1 cellular context compared by ENCODE assay signal in the genomic region with DNA sequence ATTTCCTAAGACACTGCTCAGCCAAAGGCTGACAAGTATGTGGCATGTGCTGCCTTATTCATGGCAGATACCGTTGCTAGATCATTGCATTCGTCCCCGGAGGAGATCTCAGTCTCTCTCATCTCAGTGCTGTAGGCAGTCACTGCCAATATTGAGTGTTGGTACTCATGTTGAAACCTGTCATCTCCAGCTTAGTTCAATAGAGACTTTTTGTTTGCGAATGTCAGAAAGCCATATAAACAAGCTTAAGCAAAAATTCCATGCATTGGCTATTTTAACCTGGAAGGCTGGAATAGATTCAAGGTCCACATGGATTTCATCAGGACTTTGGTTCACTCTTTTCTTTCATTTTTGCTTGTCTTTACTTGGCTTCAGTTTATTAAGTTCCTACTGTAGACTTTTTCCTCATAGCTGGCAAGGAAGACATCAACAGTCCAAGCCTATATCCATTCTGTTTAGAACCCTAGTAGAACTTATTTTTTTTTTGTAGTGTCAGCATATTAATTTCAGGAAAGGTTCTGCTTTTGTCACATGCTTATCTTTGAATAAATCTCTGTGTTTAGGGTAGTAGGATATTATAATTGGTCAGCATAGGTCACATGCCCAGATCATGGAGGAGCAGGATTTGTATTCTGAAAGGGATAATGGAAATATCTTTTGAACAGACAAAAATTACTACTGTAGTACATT.
TF ChIP-seq lines count a peak whose summit lies in the region.

No MANE protein-coding gene starts in this region.

TF ChIP-seq in HepG2, 621 proteins besides CTCF, POLR2A, EP300 and RAD21 (continued from another document and continues in another):
- TF ChIP-seq GMEB2 (CRISPR knock-in tag; IDR thresholded peaks at IDR 0.05; ENCODE audit: low read depth) (no peak), RBM22 (optimal IDR thresholded peaks at IDR 0.05; ENCODE audit: low read length) (no peak), HOXD1 (CRISPR knock-in tag; IDR thresholded peaks at IDR 0.05) (no peak), ZNF644 (CRISPR knock-in tag; IDR thresholded peaks at IDR 0.05; ENCODE audit: low read depth) (peak; percentile 87), TCF7 (IDR thresholded peaks at IDR 0.05; ENCODE audit: low read depth) (0 out of 2 replicates have a peak, but pooled peaks have one; percentile 15), ESRRA (CRISPR knock-in tag; IDR thresholded peaks at IDR 0.05; ENCODE audit: low read depth) (no peak), KLF15 (CRISPR knock-in tag; IDR thresholded peaks at IDR 0.05; ENCODE audit: borderline replicate concordance) (no peak), ZBTB26 (CRISPR knock-in tag; IDR thresholded peaks at IDR 0.05; ENCODE audit: borderline replicate concordance) (no peak), HMGXB3 (CRISPR knock-in tag; IDR thresholded peaks at IDR 0.05; ENCODE audit: borderline replicate concordance) (peak; percentile 86), FOXA1 (IDR thresholded peaks at IDR 0.05) (no peak), FOXA1 (CRISPR knock-in tag; IDR thresholded peaks at IDR 0.05) (peak; percentile 75), TBP (CRISPR knock-in tag; IDR thresholded peaks at IDR 0.05) (no peak), ZMYM2 (CRISPR knock-in tag; IDR thresholded peaks at IDR 0.05) (no peak), ZNF776 (CRISPR knock-in tag; IDR thresholded peaks at IDR 0.05) (no peak), NFRKB (IDR thresholded peaks at IDR 0.05) (no peak), MED1 (CRISPR knock-in tag; IDR thresholded peaks at IDR 0.05) (peak; percentile 31; the same call in 1 of the 2 replicates), ZNF235 (CRISPR knock-in tag; IDR thresholded peaks at IDR 0.05; ENCODE audit: borderline replicate concordance) (no peak), ZBTB40 (IDR thresholded peaks at IDR 0.05) (no peak), ZBTB40 (CRISPR knock-in tag; IDR thresholded peaks at IDR 0.05) (no peak), NFE2L2 (IDR thresholded peaks at IDR 0.05; ENCODE audit: low read length) (no peak)
- TF ChIP-seq, protein P1, sequence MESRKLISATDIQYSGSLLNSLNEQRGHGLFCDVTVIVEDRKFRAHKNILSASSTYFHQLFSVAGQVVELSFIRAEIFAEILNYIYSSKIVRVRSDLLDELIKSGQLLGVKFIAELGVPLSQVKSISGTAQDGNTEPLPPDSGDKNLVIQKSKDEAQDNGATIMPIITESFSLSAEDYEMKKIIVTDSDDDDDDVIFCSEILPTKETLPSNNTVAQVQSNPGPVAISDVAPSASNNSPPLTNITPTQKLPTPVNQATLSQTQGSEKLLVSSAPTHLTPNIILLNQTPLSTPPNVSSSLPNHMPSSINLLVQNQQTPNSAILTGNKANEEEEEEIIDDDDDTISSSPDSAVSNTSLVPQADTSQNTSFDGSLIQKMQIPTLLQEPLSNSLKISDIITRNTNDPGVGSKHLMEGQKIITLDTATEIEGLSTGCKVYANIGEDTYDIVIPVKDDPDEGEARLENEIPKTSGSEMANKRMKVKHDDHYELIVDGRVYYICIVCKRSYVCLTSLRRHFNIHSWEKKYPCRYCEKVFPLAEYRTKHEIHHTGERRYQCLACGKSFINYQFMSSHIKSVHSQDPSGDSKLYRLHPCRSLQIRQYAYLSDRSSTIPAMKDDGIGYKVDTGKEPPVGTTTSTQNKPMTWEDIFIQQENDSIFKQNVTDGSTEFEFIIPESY (CRISPR knock-in tag; IDR thresholded peaks at IDR 0.05): no peak
- TF ChIP-seq, protein P2, sequence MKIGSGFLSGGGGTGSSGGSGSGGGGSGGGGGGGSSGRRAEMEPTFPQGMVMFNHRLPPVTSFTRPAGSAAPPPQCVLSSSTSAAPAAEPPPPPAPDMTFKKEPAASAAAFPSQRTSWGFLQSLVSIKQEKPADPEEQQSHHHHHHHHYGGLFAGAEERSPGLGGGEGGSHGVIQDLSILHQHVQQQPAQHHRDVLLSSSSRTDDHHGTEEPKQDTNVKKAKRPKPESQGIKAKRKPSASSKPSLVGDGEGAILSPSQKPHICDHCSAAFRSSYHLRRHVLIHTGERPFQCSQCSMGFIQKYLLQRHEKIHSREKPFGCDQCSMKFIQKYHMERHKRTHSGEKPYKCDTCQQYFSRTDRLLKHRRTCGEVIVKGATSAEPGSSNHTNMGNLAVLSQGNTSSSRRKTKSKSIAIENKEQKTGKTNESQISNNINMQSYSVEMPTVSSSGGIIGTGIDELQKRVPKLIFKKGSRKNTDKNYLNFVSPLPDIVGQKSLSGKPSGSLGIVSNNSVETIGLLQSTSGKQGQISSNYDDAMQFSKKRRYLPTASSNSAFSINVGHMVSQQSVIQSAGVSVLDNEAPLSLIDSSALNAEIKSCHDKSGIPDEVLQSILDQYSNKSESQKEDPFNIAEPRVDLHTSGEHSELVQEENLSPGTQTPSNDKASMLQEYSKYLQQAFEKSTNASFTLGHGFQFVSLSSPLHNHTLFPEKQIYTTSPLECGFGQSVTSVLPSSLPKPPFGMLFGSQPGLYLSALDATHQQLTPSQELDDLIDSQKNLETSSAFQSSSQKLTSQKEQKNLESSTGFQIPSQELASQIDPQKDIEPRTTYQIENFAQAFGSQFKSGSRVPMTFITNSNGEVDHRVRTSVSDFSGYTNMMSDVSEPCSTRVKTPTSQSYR (CRISPR knock-in tag; IDR thresholded peaks at IDR 0.05; ENCODE audit: borderline replicate concordance): no peak
